In the genomic region with DNA sequence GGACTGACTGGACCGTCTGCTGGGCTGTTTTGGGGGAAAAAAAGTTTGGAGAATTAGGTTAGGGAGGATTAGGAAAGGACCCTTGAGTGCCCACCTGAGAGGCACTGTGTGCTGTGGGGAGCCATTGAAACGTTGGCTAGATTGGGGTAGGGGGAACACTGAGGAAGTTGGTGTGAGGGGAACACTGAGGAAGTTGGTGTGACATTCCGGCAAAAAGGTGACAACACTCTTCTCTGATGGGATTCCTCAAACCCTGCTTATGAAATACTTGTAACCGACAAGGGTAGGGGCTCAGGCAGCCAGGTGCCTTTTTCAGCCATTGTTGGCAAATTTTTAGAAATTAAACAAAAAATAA, we compare ENCODE assay signal across 8 cellular contexts. TPM values are rescaled to one million over a fixed set of nuclear protein-coding genes. Genes with fewer than 3 reads are reported as not detected.
A peak's percentile ranks its signal among the peaks of the same experiment; 100 is the strongest.
DNase-seq lines count a peak whose midpoint lies in the region; ATAC-seq and TF ChIP-seq lines count a peak whose summit lies in the region.

No MANE protein-coding gene starts in this region.

- no peaks in the 10 kb centered on the region; the same call in 1 of the 2 replicates for H3K27me3 Mint-ChIP-seq in HFFc6 (ENCODE audit: insufficient read depth)
- H3K27me3 Mint-ChIP-seq in activated CD8-positive, alpha-beta T cell treated with anti-CD3 and anti-CD28 coated beads for 36 hours: peaks cover 4% of the 10 kb centered on the region

- H3K4me1 ChIP-seq in iPS DF 6.9 (ENCODE audit: control insufficient read depth, insufficient read depth, low read length): no peaks in the 10 kb centered on the region

- H3K27ac ChIP-seq in iPS DF 6.9 (ENCODE audit: low read length): no peak overlapping the region

- DNase-seq in HFFc6 (no peak), iPS DF 6.9 (ENCODE audit: low read depth, low spot score) (no peak), NCI-H446 (lab: John Stamatoyannopoulos, UW) (no peak), DMS79 treated with DMSO at 0.1 percent for 48 hours (lab: John Stamatoyannopoulos, UW) (no peak)
- DNase-seq in activated CD8-positive, alpha-beta T cell treated with anti-CD3 and anti-CD28 coated beads for 36 hours: no peak
- no peak for DNase-seq in stimulated activated effector memory CD8-positive, alpha-beta T cell treated with anti-CD3 and anti-CD28 coated beads, Interleukin-12 subunit alpha, Interleukin-12 subunit beta, amount 100 ng/mL, for 72 hours (ENCODE audit: low spot score in 2 of 2)
- DNase-seq in stimulated activated CD4-positive, alpha-beta T cell treated with anti-CD3 and anti-CD28 coated beads, Interleukin-2, amount 100 ng/mL, for 48 hours: no peak

- no peaks in the 10 kb centered on the region for H3K27me3 ChIP-seq in iPS DF 6.9 (ENCODE audit: control insufficient read depth, insufficient read depth, low read length)

- no peaks in the 10 kb centered on the region for H3K36me3 Mint-ChIP-seq in HFFc6 (ENCODE audit: low read depth)
- no peaks in the 10 kb centered on the region for H3K36me3 Mint-ChIP-seq in activated CD8-positive, alpha-beta T cell treated with anti-CD3 and anti-CD28 coated beads for 36 hours (ENCODE audit: low read depth)
- peaks cover 5% of the 10 kb centered on the region for H3K36me3 Mint-ChIP-seq in stimulated activated effector memory CD8-positive, alpha-beta T cell treated with anti-CD3 and anti-CD28 coated beads, Interleukin-12 subunit alpha, Interleukin-12 subunit beta, amount 100 ng/mL, for 72 hours

- no peak for TF ChIP-seq CTCF in HFFc6 (IDR thresholded peaks at IDR 0.05)
- no peak for TF ChIP-seq CTCF in activated CD8-positive, alpha-beta T cell treated with anti-CD3 and anti-CD28 coated beads for 36 hours (IDR thresholded peaks at IDR 0.05)

- H3K4me1 Mint-ChIP-seq in HFFc6 (ENCODE audit: low read depth): peaks cover 21% of the 10 kb centered on the region
- H3K4me1 Mint-ChIP-seq in activated CD8-positive, alpha-beta T cell treated with anti-CD3 and anti-CD28 coated beads for 36 hours (ENCODE audit: low read depth): peaks cover 12% of the 10 kb centered on the region
- peaks cover 14% of the 10 kb centered on the region for H3K4me1 Mint-ChIP-seq in stimulated activated effector memory CD8-positive, alpha-beta T cell treated with anti-CD3 and anti-CD28 coated beads, Interleukin-12 subunit alpha, Interleukin-12 subunit beta, amount 100 ng/mL, for 72 hours

- H3K9me3 Mint-ChIP-seq in HFFc6: no peaks in the 10 kb centered on the region
- H3K9me3 Mint-ChIP-seq in activated CD8-positive, alpha-beta T cell treated with anti-CD3 and anti-CD28 coated beads for 36 hours: no peaks in the 10 kb centered on the region
- no peaks in the 10 kb centered on the region for H3K9me3 Mint-ChIP-seq in stimulated activated effector memory CD8-positive, alpha-beta T cell treated with anti-CD3 and anti-CD28 coated beads, Interleukin-12 subunit alpha, Interleukin-12 subunit beta, amount 100 ng/mL, for 72 hours

- H3K4me3 ChIP-seq in iPS DF 6.9 (ENCODE audit: low read length): peak overlapping the region; percentile 80; the same call in 1 of the 2 replicates

- no peaks in the 10 kb centered on the region for H3K36me3 ChIP-seq in iPS DF 6.9 (ENCODE audit: control insufficient read depth, insufficient read depth, low read length)

- H3K9me3 ChIP-seq in iPS DF 6.9 (ENCODE audit: control insufficient read depth, insufficient read depth, low read length): no peaks in the 10 kb centered on the region

- no CpG with 5 or more reads among the region's 4 CpGs for WGBS in iPS DF 6.9 (ENCODE audit: insufficient coverage, insufficient read length)

- no peak for ATAC-seq in activated CD8-positive, alpha-beta T cell treated with anti-CD3 and anti-CD28 coated beads for 36 hours
- ATAC-seq in stimulated activated effector memory CD8-positive, alpha-beta T cell treated with anti-CD3 and anti-CD28 coated beads, Interleukin-12 subunit alpha, Interleukin-12 subunit beta, amount 100 ng/mL, for 72 hours: no peak
- no peak for ATAC-seq in GM18517 (IDR thresholded peaks at IDR 0.05; ENCODE audit: unreplicated experiment)

- H3K27ac Mint-ChIP-seq in HFFc6: peak overlapping the region; percentile 89
- peak overlapping the region; percentile 79 for H3K27ac Mint-ChIP-seq in activated CD8-positive, alpha-beta T cell treated with anti-CD3 and anti-CD28 coated beads for 36 hours
- peak overlapping the region; percentile 89 for H3K27ac Mint-ChIP-seq in stimulated activated effector memory CD8-positive, alpha-beta T cell treated with anti-CD3 and anti-CD28 coated beads, Interleukin-12 subunit alpha, Interleukin-12 subunit beta, amount 100 ng/mL, for 72 hours

- CTCF ChIA-PET in activated CD8-positive, alpha-beta T cell treated with anti-CD3 and anti-CD28 coated beads for 36 hours (lab: Charles Lee): interaction anchor here (1.2 to 2.6 kb wide), 2 partner anchors 13 to 30 kb away, joined by 3 to 8 read pairs; no protein-coding TSS in a partner anchor

- POLR2A ChIA-PET in activated CD8-positive, alpha-beta T cell treated with anti-CD3 and anti-CD28 coated beads for 36 hours (lab: Charles Lee): no interaction called here

- intact Hi-C loops in activated CD8-positive, alpha-beta T cell treated with anti-CD3 and anti-CD28 coated beads for 36 hours (cut with micrococcal nuclease): no loop called here

- H3K4me3 Mint-ChIP-seq in HFFc6: peak overlapping the region; percentile 95
- peak overlapping the region; percentile 81 for H3K4me3 Mint-ChIP-seq in activated CD8-positive, alpha-beta T cell treated with anti-CD3 and anti-CD28 coated beads for 36 hours
- H3K4me3 Mint-ChIP-seq in stimulated activated effector memory CD8-positive, alpha-beta T cell treated with anti-CD3 and anti-CD28 coated beads, Interleukin-12 subunit alpha, Interleukin-12 subunit beta, amount 100 ng/mL, for 72 hours: peak overlapping the region; percentile 89

RNA-seq across cellular contexts. Expression of gene CYSTM1, which starts 1.0 kb away (rescaled TPM):
- total RNA-seq in HFFc6 (2021; fragmentation: NEBNext Ultra II Directional; extraction: Animal tissue kit (Norgen Biotek cat#: 25700)): 10 to 100 TPM; 11.6 to 16.7 (median 12.5) TPM
- 10 to 100 TPM; 15.8 to 18.5 TPM for total RNA-seq in activated CD8-positive, alpha-beta T cell treated with anti-CD3 and anti-CD28 coated beads for 36 hours

RNA-seq across cellular contexts. Expression of gene IGIP, which starts 50.3 kb away (rescaled TPM):
- 1 to 10 TPM; 3.4 to 8.4 (median 4.1) TPM for total RNA-seq in HFFc6 (2021; fragmentation: NEBNext Ultra II Directional; extraction: Animal tissue kit (Norgen Biotek cat#: 25700))
- 1 to 10 TPM; 1.3 to 1.5 TPM for total RNA-seq in activated CD8-positive, alpha-beta T cell treated with anti-CD3 and anti-CD28 coated beads for 36 hours
